ENCODE assay signal across 7 cellular contexts in genomic region chr12:94615284-94616216, GRCh38. TPM values are rescaled to one million over a fixed set of nuclear protein-coding genes. Genes with fewer than 3 reads are reported as not detected.
DNase-seq lines count a peak whose midpoint lies in the region.

No MANE protein-coding gene starts in this region.

- H3K27ac ChIP-seq in cingulate gyrus (ENCODE audit: low read depth, low read length) = peak overlapping the region; percentile 93
- peak overlapping the region; percentile 91 for H3K27ac ChIP-seq in layer of hippocampus (ENCODE audit: low read depth, low read length)
- peak overlapping the region; percentile 94 for H3K27ac ChIP-seq in temporal lobe (ENCODE audit: low read depth, low read length)
- H3K27ac ChIP-seq in effector memory CD4-positive, alpha-beta T cell (ENCODE audit: insufficient read depth, low read length, poor library complexity, severe bottlenecking) = no peak overlapping the region

- H3K9me3 ChIP-seq in effector memory CD4-positive, alpha-beta T cell (ENCODE audit: control insufficient read depth, low read length) = no peaks in the 10 kb centered on the region

- H3K4me1 ChIP-seq in effector memory CD4-positive, alpha-beta T cell (ENCODE audit: control insufficient read depth, insufficient read depth, low read length, poor library complexity, severe bottlenecking) = no peaks in the 10 kb centered on the region

- H3K4me3 ChIP-seq in effector memory CD4-positive, alpha-beta T cell (ENCODE audit: insufficient read depth, low read depth, low read length, poor library complexity, severe bottlenecking) = no peak overlapping the region

- H3K27me3 ChIP-seq in layer of hippocampus (ENCODE audit: control insufficient read depth, insufficient read depth, low read length) = no peaks in the 10 kb centered on the region
- no peaks in the 10 kb centered on the region for H3K27me3 ChIP-seq in effector memory CD4-positive, alpha-beta T cell (replicated peaks; ENCODE audit: control insufficient read depth, insufficient read depth, low read length, poor library complexity, severe bottlenecking)

- DNase-seq in NCI-H2227 treated with DMSO at 0.1 percent for 48 hours (lab: John Stamatoyannopoulos, UW) (peak; percentile 55), DMS53 treated with DMSO at 0.1 percent for 48 hours (lab: John Stamatoyannopoulos, UW; ENCODE audit: unreplicated experiment) (no peak), cerebellum (ENCODE audit: low spot score) (no peak)
- DNase-seq in effector memory CD4-positive, alpha-beta T cell = no peak

- no peaks in the 10 kb centered on the region for H3K36me3 ChIP-seq in effector memory CD4-positive, alpha-beta T cell (ENCODE audit: control insufficient read depth, insufficient read depth, low read length)

RNA-seq across cellular contexts. Expression of gene TMCC3, which starts 34.8 kb away (rescaled TPM):
- total RNA-seq in temporal lobe (11.8 TPM), cerebellum (14.2 TPM)
